ENCODE assay signal across 13 cellular contexts in genomic region chr1:77378723-77379533, GRCh38.
DNase-seq lines count a peak whose midpoint lies in the region; ATAC-seq and TF ChIP-seq lines count a peak whose summit lies in the region.
"Had no signal": no experiment of that assay in that cellular context is flagged by ENCODE, and none has a peak within 500 bp of the region (broad histone marks: within the 10 kb centered on the region; RNA-seq: fewer than 3 reads in every experiment).

No MANE protein-coding gene starts in this region.

- POLR2A ChIA-PET in PC-3 (lab: Charles Lee; ENCODE audit: unreplicated experiment), result no interaction called here

- H3K9me2 ChIP-seq in PC-3 (replicated peaks; ENCODE audit: low read length), result no peaks in the 10 kb centered on the region

- peaks cover 41% of the 10 kb centered on the region for H3K4me1 Mint-ChIP-seq in activated naive CD4-positive, alpha-beta T cell treated with anti-CD3 and anti-CD28 coated beads, Interleukin-2, amount 50 U/mL, for 24 hours
- H3K4me1 Mint-ChIP-seq in endodermal cell, result peaks cover 6% of the 10 kb centered on the region

- no peak for TF ChIP-seq CTCF in PC-3 (conservative IDR thresholded peaks at IDR 0.05; ENCODE audit: low read depth, low read length)
- TF ChIP-seq CTCF in endodermal cell (conservative IDR thresholded peaks at IDR 0.05), result no peak
- TF ChIP-seq CTCF in esophagus muscularis mucosa (IDR thresholded peaks at IDR 0.05), result no peak

- peaks cover 10% of the 10 kb centered on the region for H3K36me3 Mint-ChIP-seq in activated naive CD4-positive, alpha-beta T cell treated with anti-CD3 and anti-CD28 coated beads, Interleukin-2, amount 50 U/mL, for 24 hours
- no peaks in the 10 kb centered on the region for H3K36me3 Mint-ChIP-seq in endodermal cell (ENCODE audit: low read depth)
- H3K36me3 Mint-ChIP-seq: natural killer cell treated with Interleukin-12 subunit alpha and Interleukin-12 subunit beta and Interleukin-15 and Interleukin-18, amount 100 ng/mL, for 72 hours had no signal

- TF ChIP-seq EP300 in esophagus muscularis mucosa (IDR thresholded peaks at IDR 0.05), result no peak

- H3K9me3 Mint-ChIP-seq in activated naive CD4-positive, alpha-beta T cell treated with anti-CD3 and anti-CD28 coated beads, Interleukin-2, amount 50 U/mL, for 24 hours, result no peaks in the 10 kb centered on the region
- no peaks in the 10 kb centered on the region for H3K9me3 Mint-ChIP-seq in endodermal cell
- H3K9me3 Mint-ChIP-seq: natural killer cell treated with Interleukin-12 subunit alpha and Interleukin-12 subunit beta and Interleukin-15 and Interleukin-18, amount 100 ng/mL, for 72 hours had no signal

- H3K27me3 Mint-ChIP-seq in activated naive CD4-positive, alpha-beta T cell treated with anti-CD3 and anti-CD28 coated beads, Interleukin-2, amount 50 U/mL, for 24 hours, result no peaks in the 10 kb centered on the region
- H3K27me3 Mint-ChIP-seq in endodermal cell (ENCODE audit: insufficient read depth), result no peaks in the 10 kb centered on the region
- H3K27me3 Mint-ChIP-seq: natural killer cell treated with Interleukin-12 subunit alpha and Interleukin-12 subunit beta and Interleukin-15 and Interleukin-18, amount 100 ng/mL, for 72 hours had no signal

- no peak for DNase-seq in activated naive CD4-positive, alpha-beta T cell treated with anti-CD3 and anti-CD28 coated beads, Interleukin-2, amount 50 U/mL, for 16 hours
- DNase-seq in PC-3 (peak; percentile 20), endodermal cell (no peak), smooth muscle cell of the brain vasculature (ENCODE audit: low read depth, low spot score) (peak; percentile 90), GOT3 (lab: John Stamatoyannopoulos, UW) (no peak), esophagus muscularis mucosa (ENCODE audit: extremely low spot score) (no peak), NCI-H2171 (lab: John Stamatoyannopoulos, UW) (no peak)
- DNase-seq: DND-41, NCI-H510A, SIG-M5 had no signal

- H3F3A ChIP-seq in PC-3 (ENCODE audit: low read length, unreplicated experiment), result no peaks in the 10 kb centered on the region

- no peak overlapping the region for H3K4me2 ChIP-seq in PC-3 (ENCODE audit: low read length)

- H3K79me2 ChIP-seq in PC-3 (ENCODE audit: low read length), result no peaks in the 10 kb centered on the region

- WGBS in endodermal cell (ENCODE audit: insufficient coverage in 1 of 2, insufficient read length in 1 of 2), 2 experiments, result 71 to 79% methylated on average over 6 of the region's 6 CpGs
- 33% methylated on average over 6 of the region's 6 CpGs for WGBS in esophagus muscularis mucosa

- intact Hi-C loops in PC-3 (cut with micrococcal nuclease) (no loop called here), esophagus muscularis mucosa (cut with DNase I) (no loop called here)

- ATAC-seq in PC-3, result peak; percentile 33; the same call in 1 of the 2 replicates
- ATAC-seq: natural killer cell treated with Interleukin-12 subunit alpha and Interleukin-12 subunit beta and Interleukin-15 and Interleukin-18, amount 100 ng/mL, for 72 hours had no signal

- no TSS peak for BruUV-seq in PC-3 (replicated peaks; lab: Mats Ljungman, UMichigan)

- H4K20me1 ChIP-seq in PC-3 (ENCODE audit: low read length), result no peaks in the 10 kb centered on the region

- H3K9me3 ChIP-seq in PC-3 (ENCODE audit: low read length) (no peaks in the 10 kb centered on the region), endodermal cell (ENCODE audit: control insufficient read depth, low read length) (no peaks in the 10 kb centered on the region), esophagus muscularis mucosa (no peaks in the 10 kb centered on the region)

- H3K4me3 Mint-ChIP-seq in activated naive CD4-positive, alpha-beta T cell treated with anti-CD3 and anti-CD28 coated beads, Interleukin-2, amount 50 U/mL, for 24 hours, result no peak overlapping the region
- H3K4me3 Mint-ChIP-seq in endodermal cell, result no peak overlapping the region
- H3K4me3 Mint-ChIP-seq: natural killer cell treated with Interleukin-12 subunit alpha and Interleukin-12 subunit beta and Interleukin-15 and Interleukin-18, amount 100 ng/mL, for 72 hours had no signal

- H3K27me3 ChIP-seq in PC-3 (ENCODE audit: low read length), result no peaks in the 10 kb centered on the region
- H3K27me3 ChIP-seq in endodermal cell (ENCODE audit: control insufficient read depth, insufficient read depth, low read length, poor library complexity, severe bottlenecking), result no peaks in the 10 kb centered on the region
- peaks cover 0 to 10% (median 0%) of the 10 kb centered on the region in 4 donors for H3K27me3 ChIP-seq in esophagus muscularis mucosa

- CTCF ChIA-PET in PC-3 (lab: Charles Lee), result no interaction called here

- H2AFZ ChIP-seq in PC-3 (ENCODE audit: low read length), result no peak overlapping the region

- H3K4me3 ChIP-seq in PC-3 (ENCODE audit: low read length) (no peak overlapping the region), endodermal cell (ENCODE audit: low read length) (no peak overlapping the region), esophagus muscularis mucosa (no peak overlapping the region)
- H3K4me3 ChIP-seq: skin epidermis had no signal

- peak overlapping the region; percentile 24 for H3K27ac Mint-ChIP-seq in activated naive CD4-positive, alpha-beta T cell treated with anti-CD3 and anti-CD28 coated beads, Interleukin-2, amount 50 U/mL, for 24 hours
- no peak overlapping the region for H3K27ac Mint-ChIP-seq in endodermal cell
- H3K27ac Mint-ChIP-seq: natural killer cell treated with Interleukin-12 subunit alpha and Interleukin-12 subunit beta and Interleukin-15 and Interleukin-18, amount 100 ng/mL, for 72 hours had no signal

- H3K4me1 ChIP-seq in PC-3 (ENCODE audit: insufficient read depth, low read length) (no peaks in the 10 kb centered on the region), endodermal cell (ENCODE audit: control insufficient read depth, insufficient read depth, low read length) (no peaks in the 10 kb centered on the region), esophagus muscularis mucosa (no peaks in the 10 kb centered on the region)

- no peak overlapping the region for H3K9ac ChIP-seq in PC-3 (ENCODE audit: low read length)
- peak overlapping the region; percentile 16 for H3K9ac ChIP-seq in endodermal cell (ENCODE audit: extremely low read depth, low read length, poor library complexity, severe bottlenecking)

- TF ChIP-seq POLR2A in esophagus muscularis mucosa (IDR thresholded peaks at IDR 0.05; ENCODE audit: low read depth), result no peak

- no peaks in the 10 kb centered on the region for H3K36me3 ChIP-seq in PC-3 (ENCODE audit: low read depth, low read length)
- H3K36me3 ChIP-seq in endodermal cell (ENCODE audit: control insufficient read depth, insufficient read depth, low read length), result no peaks in the 10 kb centered on the region
- no peaks in the 10 kb centered on the region for H3K36me3 ChIP-seq in esophagus muscularis mucosa

- H3K27ac ChIP-seq in PC-3 (ENCODE audit: low read length), result no peak overlapping the region
- no peak overlapping the region for H3K27ac ChIP-seq in endodermal cell (ENCODE audit: low read depth, low read length)
- H3K27ac ChIP-seq in esophagus muscularis mucosa (replicated peaks in 1 of 4), result no peak overlapping the region
- H3K27ac ChIP-seq: skin epidermis had no signal

Comparison
In these comparisons a context has a peak if more than half of its experiments do, and no peak if none do; other contexts are left out.
1. DNase-seq: peak in PC-3 (single experiment) and smooth muscle cell of the brain vasculature (single experiment); none in activated naive CD4-positive, alpha-beta T cell treated with anti-CD3 and anti-CD28 coated beads, Interleukin-2, amount 50 U/mL, for 16 hours (single experiment), endodermal cell (single experiment), GOT3 (single experiment), esophagus muscularis mucosa (single experiment) and NCI-H2171 (single experiment).